Comparison of ENCODE assay signal across 22 cellular contexts in genomic region chr4:149112109-149112508, GRCh38.
A peak's percentile ranks its signal among the peaks of the same experiment; 100 is the strongest.
DNase-seq lines count a peak whose midpoint lies in the region; ATAC-seq, FAIRE-seq and TF ChIP-seq lines count a peak whose summit lies in the region.
"Had no signal": no experiment of that assay in that cellular context is flagged by ENCODE, and none has a peak within 500 bp of the region (broad histone marks: within the 10 kb centered on the region; RNA-seq: fewer than 3 reads in every experiment).

No MANE protein-coding gene starts in this region.

- H3K27me3 Mint-ChIP-seq in stimulated activated memory B cell treated with anti-CD40 and anti-IgM and Interleukin-4, amounts not matched to agents 10 μg/mL and 1 μg/mL and 100 μg/mL, for 72 hours, result no peaks in the 10 kb centered on the region

- no peak overlapping the region for H3K27ac Mint-ChIP-seq in stimulated activated memory B cell treated with anti-CD40 and anti-IgM and Interleukin-4, amounts not matched to agents 10 μg/mL and 1 μg/mL and 100 μg/mL, for 72 hours
- H3K27ac Mint-ChIP-seq: CD8-positive, alpha-beta T cell; T-cell had no signal

- no peak overlapping the region for H3K4me3 ChIP-seq in WERI-Rb-1 (ENCODE audit: low read depth, low read length)
- no peak overlapping the region for H3K4me3 ChIP-seq in small intestine (ENCODE audit: low read depth in 1 of 2, low read length in 2 of 2)
- H3K4me3 ChIP-seq: BLaER1 treated with 17β-estradiol and CSF1 and Interleukin-3, amounts not matched to agents 10 nM and 100 nM had no signal

- peak; percentile 32; the same call in 1 of the 2 replicates for TF ChIP-seq CTCF in LNCAP (IDR thresholded peaks at IDR 0.05)
- TF ChIP-seq CTCF in WERI-Rb-1 (IDR thresholded peaks at IDR 0.05; ENCODE audit: low read depth, low read length), result 0 out of 2 replicates have a peak, but pooled peaks have one; percentile 1
- TF ChIP-seq CTCF in GM20000 (IDR thresholded peaks at IDR 0.05; ENCODE audit: extremely low read depth, missing control alignments), result no peak

- no peaks in the 10 kb centered on the region for H3K9me3 Mint-ChIP-seq in stimulated activated memory B cell treated with anti-CD40 and anti-IgM and Interleukin-4, amounts not matched to agents 10 μg/mL and 1 μg/mL and 100 μg/mL, for 72 hours
- H3K9me3 Mint-ChIP-seq: CD8-positive, alpha-beta T cell had no signal

- no peaks in the 10 kb centered on the region for H3K4me1 Mint-ChIP-seq in stimulated activated memory B cell treated with anti-CD40 and anti-IgM and Interleukin-4, amounts not matched to agents 10 μg/mL and 1 μg/mL and 100 μg/mL, for 72 hours
- H3K4me1 Mint-ChIP-seq: T-cell had no signal

- no peak for ATAC-seq in HG02973 (IDR thresholded peaks at IDR 0.05; ENCODE audit: unreplicated experiment)
- no peak for ATAC-seq in stimulated activated memory B cell treated with anti-CD40 and anti-IgM and Interleukin-4, amounts not matched to agents 10 μg/mL and 1 μg/mL and 100 μg/mL, for 72 hours
- ATAC-seq: CD8-positive, alpha-beta T cell; T-cell had no signal

- H3K36me3 Mint-ChIP-seq in stimulated activated memory B cell treated with anti-CD40 and anti-IgM and Interleukin-4, amounts not matched to agents 10 μg/mL and 1 μg/mL and 100 μg/mL, for 72 hours, result no peaks in the 10 kb centered on the region
- H3K36me3 Mint-ChIP-seq: CD8-positive, alpha-beta T cell; T-cell had no signal

- DNase-seq in DMS53 (lab: John Stamatoyannopoulos, UW) (peak; percentile 5), DMS53 treated with DMSO at 0.1 percent for 48 hours (lab: John Stamatoyannopoulos, UW; ENCODE audit: unreplicated experiment) (no peak), WERI-Rb-1 (no peak), small intestine (no peak), GM20000 (ENCODE audit: low spot score) (no peak)
- DNase-seq: CD8-positive, alpha-beta T cell; DMS153; GDM1; KBM-7; NCI-H1105 treated with DMSO at 0.1 percent for 48 hours; NCI-H2081 treated with DMSO at 0.1 percent for 48 hours; NCI-H2171 treated with DMSO at 0.1 percent for 48 hours; NCI-H524 treated with DMSO at 0.1 percent for 48 hours; NCI-H82; Right ventricle myocardium superior; T-cell had no signal

- H3K4me1 ChIP-seq in small intestine (ENCODE audit: control insufficient read depth in 2 of 2, insufficient read depth in 1 of 2, low read depth in 1 of 2, low read length in 1 of 2), result no peaks in the 10 kb centered on the region
- H3K4me1 ChIP-seq: BLaER1 treated with 17β-estradiol and CSF1 and Interleukin-3, amounts not matched to agents 10 nM and 100 nM had no signal

- no peak overlapping the region for H3K27ac ChIP-seq in WERI-Rb-1
- no peak overlapping the region for H3K27ac ChIP-seq in small intestine (ENCODE audit: low read depth in 1 of 2, low read length in 1 of 2)
- H3K27ac ChIP-seq: 22Rv1; BLaER1 treated with 17β-estradiol and CSF1 and Interleukin-3, amounts not matched to agents 10 nM and 100 nM had no signal

- no peak overlapping the region for H3K4me3 Mint-ChIP-seq in stimulated activated memory B cell treated with anti-CD40 and anti-IgM and Interleukin-4, amounts not matched to agents 10 μg/mL and 1 μg/mL and 100 μg/mL, for 72 hours
- H3K4me3 Mint-ChIP-seq: CD8-positive, alpha-beta T cell; T-cell had no signal

- 59 to 95% (median 82%) methylated on average over 3 of the region's 3 CpGs for WGBS in small intestine, 3 donors

- H3K9me3 ChIP-seq in WERI-Rb-1 (ENCODE audit: severe bottlenecking), result no peaks in the 10 kb centered on the region
- H3K9me3 ChIP-seq in small intestine (ENCODE audit: control insufficient read depth, low read depth), result no peaks in the 10 kb centered on the region
- H3K9me3 ChIP-seq: BLaER1 treated with 17β-estradiol and CSF1 and Interleukin-3, amounts not matched to agents 10 nM and 100 nM had no signal

- no peaks in the 10 kb centered on the region for H3K27me3 ChIP-seq in WERI-Rb-1 (ENCODE audit: insufficient read depth, low read depth, severe bottlenecking)
- no peaks in the 10 kb centered on the region for H3K27me3 ChIP-seq in small intestine (ENCODE audit: control insufficient read depth in 2 of 2, insufficient read depth in 2 of 2, low read length in 2 of 2)
- H3K27me3 ChIP-seq: BLaER1 treated with 17β-estradiol and CSF1 and Interleukin-3, amounts not matched to agents 10 nM and 100 nM had no signal

- FAIRE-seq in small intestine (lab: Jason Lieb, UNC), result peak; percentile 10
- FAIRE-seq: GM18507 had no signal

- H3K36me3 ChIP-seq in WERI-Rb-1, result no peaks in the 10 kb centered on the region
- H3K36me3 ChIP-seq in small intestine (ENCODE audit: control insufficient read depth in 2 of 2, insufficient read depth in 2 of 2, low read length in 2 of 2), result no peaks in the 10 kb centered on the region
- H3K36me3 ChIP-seq: BLaER1 treated with 17β-estradiol and CSF1 and Interleukin-3, amounts not matched to agents 10 nM and 100 nM had no signal
